In genomic region chr3:160193644-160194192, GRCh38 we compare ENCODE assay signal across 19 cellular contexts. TPM values are rescaled to one million over a fixed set of nuclear protein-coding genes. Genes with fewer than 3 reads are reported as not detected.
DNase-seq lines count a peak whose midpoint lies in the region; ATAC-seq and TF ChIP-seq lines count a peak whose summit lies in the region.
"Had no signal": no experiment of that assay in that cellular context is flagged by ENCODE, and none has a peak within 500 bp of the region (broad histone marks: within the 10 kb centered on the region; RNA-seq: fewer than 3 reads in every experiment).

No MANE protein-coding gene starts in this region.

- no peaks in the 10 kb centered on the region for H3K27me3 ChIP-seq in BE2C
- no peaks in the 10 kb centered on the region for H3K27me3 ChIP-seq in endodermal cell (ENCODE audit: control insufficient read depth, insufficient read depth, low read length, poor library complexity, severe bottlenecking)

- H3K4me1 Mint-ChIP-seq in osteocyte (ENCODE audit: unreplicated experiment) (no peaks in the 10 kb centered on the region), endodermal cell (peaks cover 1% of the 10 kb centered on the region)

- H3K27ac Mint-ChIP-seq in osteocyte (ENCODE audit: unreplicated experiment) (no peak overlapping the region), endodermal cell (no peak overlapping the region)
- H3K27ac Mint-ChIP-seq: CD4-positive, alpha-beta T cell had no signal

- ATAC-seq in GM18868 (IDR thresholded peaks at IDR 0.05; ENCODE audit: unreplicated experiment) = peak; percentile 7
- no peak for ATAC-seq in GM18498 (IDR thresholded peaks at IDR 0.05; ENCODE audit: unreplicated experiment)
- ATAC-seq: HCT116 had no signal

- 93 to 95% methylated on average over 4 to 6 of the region's 6 CpGs for WGBS in endodermal cell (ENCODE audit: insufficient coverage in 1 of 2, insufficient read length in 1 of 2), 2 experiments

- no peak overlapping the region for H3K4me3 ChIP-seq in BE2C (ENCODE audit: low read depth, low read length)
- H3K4me3 ChIP-seq in endodermal cell (ENCODE audit: low read length) = no peak overlapping the region
- H3K4me3 ChIP-seq: GM23248 had no signal

- H3K27me3 Mint-ChIP-seq in osteocyte (ENCODE audit: unreplicated experiment) = peaks cover 5% of the 10 kb centered on the region
- H3K27me3 Mint-ChIP-seq in endodermal cell (ENCODE audit: insufficient read depth) = no peaks in the 10 kb centered on the region
- H3K27me3 Mint-ChIP-seq: CD4-positive, alpha-beta T cell had no signal

- no peak overlapping the region for H3K27ac ChIP-seq in endodermal cell (ENCODE audit: low read depth, low read length)
- H3K27ac ChIP-seq: GM23248, HL-60 had no signal

- no peak overlapping the region for H3K4me3 Mint-ChIP-seq in osteocyte (ENCODE audit: unreplicated experiment)
- H3K4me3 Mint-ChIP-seq in endodermal cell = no peak overlapping the region
- H3K4me3 Mint-ChIP-seq: CD4-positive, alpha-beta T cell had no signal

- TF ChIP-seq CTCF in BE2C (IDR thresholded peaks at IDR 0.05; ENCODE audit: low read depth, low read length) (no peak), osteocyte (IDR thresholded peaks at IDR 0.05) (no peak), endodermal cell (conservative IDR thresholded peaks at IDR 0.05) (no peak)

- DNase-seq in BE2C = peak; percentile 34
- peak; percentile 63 for DNase-seq in NCI-H82 treated with DMSO at 0.1 percent for 48 hours (lab: John Stamatoyannopoulos, UW; ENCODE audit: unreplicated experiment)
- DNase-seq in osteocyte (ENCODE audit: extremely low spot score, unreplicated experiment) = peak; percentile 60
- DNase-seq in HT-29 (ENCODE audit: low spot score) = no peak
- no peak for DNase-seq in NOMO-1 (lab: John Stamatoyannopoulos, UW; ENCODE audit: unreplicated experiment in 2 of 2)
- no peak for DNase-seq in endodermal cell
- DNase-seq: ACHN; C1 segment of cervical spinal cord; Calu3; CD4-positive, alpha-beta T cell; DMS79; GM23248; IMR-90; KBM-7 had no signal

- no peaks in the 10 kb centered on the region for H3K9me3 Mint-ChIP-seq in osteocyte (ENCODE audit: unreplicated experiment)
- no peaks in the 10 kb centered on the region for H3K9me3 Mint-ChIP-seq in endodermal cell
- H3K9me3 Mint-ChIP-seq: CD4-positive, alpha-beta T cell had no signal

- H3K4me1 ChIP-seq in BE2C = 0 out of 2 replicates have a peak, but pooled peaks cover 3% of the 10 kb centered on the region
- H3K4me1 ChIP-seq in endodermal cell (ENCODE audit: control insufficient read depth, insufficient read depth, low read length) = peaks cover 6% of the 10 kb centered on the region

- H3K36me3 ChIP-seq in BE2C (no peaks in the 10 kb centered on the region), endodermal cell (ENCODE audit: control insufficient read depth, insufficient read depth, low read length) (no peaks in the 10 kb centered on the region)

- H3K36me3 Mint-ChIP-seq in osteocyte (ENCODE audit: unreplicated experiment) = no peaks in the 10 kb centered on the region
- H3K36me3 Mint-ChIP-seq in endodermal cell (ENCODE audit: low read depth) = no peaks in the 10 kb centered on the region

- H3K9me3 ChIP-seq in BE2C (no peaks in the 10 kb centered on the region), endodermal cell (ENCODE audit: control insufficient read depth, low read length) (no peaks in the 10 kb centered on the region)

- no peak overlapping the region for H3K9ac ChIP-seq in endodermal cell (ENCODE audit: extremely low read depth, low read length, poor library complexity, severe bottlenecking)
- H3K9ac ChIP-seq: GM23248 had no signal

RNA-seq across cellular contexts. Expression of gene C3orf80, which starts 31.5 kb away (rescaled TPM):
- polyA plus RNA-seq in BE2C (2012; ENCODE audit: insufficient read depth, insufficient read length, low read depth) = 0.39 TPM
- total RNA-seq in osteocyte (not detected in 2 replicates), endodermal cell (under 1 TPM in 1 of 2 donors, not detected in 1; 0.24 TPM)
- not detected in 2 replicates for total RNA-seq in HT-29 (2014; rRNA removed; shearing (Covaris generic))
- polyA plus RNA-seq in endodermal cell (2013, experiment 1 of 2) = 0.43 TPM
- polyA plus RNA-seq in endodermal cell (2013, experiment 2 of 2) = 0.46 TPM
- total RNA-seq: CD4-positive, alpha-beta T cell; G401; IMR-90 had no signal
- polyA plus RNA-seq: IMR-90 had no signal

Comparison
In these comparisons a context has a peak if more than half of its experiments do, and no peak if none do; other contexts are left out.
1. DNase-seq: peak in BE2C (single experiment), NCI-H82 treated with DMSO at 0.1 percent for 48 hours (single experiment) and osteocyte (single experiment); none in HT-29 (single experiment), NOMO-1 (0 of 2) and endodermal cell (single experiment).